18 cellular contexts compared by ENCODE assay signal in genomic region chr10:7359954-7360353, GRCh38. TPM values are rescaled to one million over a fixed set of nuclear protein-coding genes. Genes with fewer than 3 reads are reported as not detected.
A peak's percentile ranks its signal among the peaks of the same experiment; 100 is the strongest.
DNase-seq lines count a peak whose midpoint lies in the region; ATAC-seq, FAIRE-seq and TF ChIP-seq lines count a peak whose summit lies in the region.
"Had no signal": no experiment of that assay in that cellular context is flagged by ENCODE, and none has a peak within 500 bp of the region (broad histone marks: within the 10 kb centered on the region; RNA-seq: fewer than 3 reads in every experiment).

No MANE protein-coding gene starts in this region.

- TF ChIP-seq CTCF in A549 (IDR thresholded peaks at IDR 0.05), result no peak
- no peak for TF ChIP-seq CTCF in CD8-positive, alpha-beta T cell (IDR thresholded peaks at IDR 0.05)
- no peak for TF ChIP-seq CTCF in RWPE1 (conservative IDR thresholded peaks at IDR 0.05; ENCODE audit: low read depth)
- no peak for TF ChIP-seq CTCF in nephron progenitor cell (IDR thresholded peaks at IDR 0.05)

- ATAC-seq in A549, result peak in 1 of 2 experiments; percentile 64; a peak in 3 of 6 replicates
- no peak for ATAC-seq in CD8-positive, alpha-beta T cell
- ATAC-seq: GM12878 had no signal

- peaks cover 40% of the 10 kb centered on the region for H3K4me1 Mint-ChIP-seq in CD8-positive, alpha-beta T cell (ENCODE audit: low read depth)
- peaks cover 18% of the 10 kb centered on the region for H3K4me1 Mint-ChIP-seq in nephron progenitor cell

- H3K4me3 Mint-ChIP-seq in CD8-positive, alpha-beta T cell, result no peak overlapping the region
- no peak overlapping the region for H3K4me3 Mint-ChIP-seq in nephron progenitor cell
- H3K4me3 Mint-ChIP-seq: CD4-positive, alpha-beta T cell had no signal

- intact Hi-C loops in CD8-positive, alpha-beta T cell (cut with DNase I, micrococcal nuclease), result no loop called here

- no peaks in the 10 kb centered on the region for H3K27me3 Mint-ChIP-seq in CD8-positive, alpha-beta T cell (ENCODE audit: low read depth)
- H3K27me3 Mint-ChIP-seq in nephron progenitor cell (ENCODE audit: low read depth, poor library complexity), result peaks cover 6% of the 10 kb centered on the region
- H3K27me3 Mint-ChIP-seq: CD4-positive, alpha-beta T cell had no signal

- peak in 1 of 2 experiments; percentile 22 for DNase-seq in A549 (ENCODE audit: low read depth in 1 of 2, low spot score in 1 of 2)
- DNase-seq in CD8-positive, alpha-beta T cell, result no peak
- DNase-seq in RWPE1 (ENCODE audit: low spot score), result peak; percentile 38
- no peak for DNase-seq in nephron progenitor cell
- no peak for DNase-seq in stimulated activated naive CD4-positive, alpha-beta T cell (lab: John Stamatoyannopoulos, UW)
- no peak for DNase-seq in GF-D8 (lab: John Stamatoyannopoulos, UW)
- no peak for DNase-seq in NCI-H524 treated with DMSO at 0.1 percent for 48 hours (lab: John Stamatoyannopoulos, UW)
- DNase-seq: AML-193; CD4-positive, alpha-beta T cell; DMS153; DMS79; GOT3; H7; IMR-90 had no signal

- POLR2A ChIA-PET in A549 (lab: Yijun Ruan, JAX) (no interaction called here), RWPE1 (lab: Yijun Ruan, JAX; ENCODE audit: low non-redundant PET) (no interaction called here)
- POLR2A ChIA-PET in CD8-positive, alpha-beta T cell (lab: Charles Lee), result interaction anchor here (1.1 kb wide), 1 partner anchor 39 kb away, joined by 3 read pairs; no protein-coding TSS in a partner anchor

- peak overlapping the region; percentile 39 for H3K27ac Mint-ChIP-seq in CD8-positive, alpha-beta T cell
- peak overlapping the region; percentile 3 for H3K27ac Mint-ChIP-seq in nephron progenitor cell
- H3K27ac Mint-ChIP-seq: CD4-positive, alpha-beta T cell had no signal

- FAIRE-seq in A549 (lab: Jason Lieb, UNC), result no peak
- FAIRE-seq: A204.1, HTR-8/SVneo had no signal

- TF ChIP-seq EP300 in A549 (IDR thresholded peaks at IDR 0.05), result 0 out of 5 replicates have a peak, but pooled peaks of 1 of the 2 experiments have one; percentile 47

- no peak for TF ChIP-seq POLR2A in A549 (IDR thresholded peaks at IDR 0.05; ENCODE audit: low read length)

- H3K9me3 ChIP-seq in A549, result no peaks in the 10 kb centered on the region
- H3K9me3 ChIP-seq in CD8-positive, alpha-beta T cell (ENCODE audit: low read length), result no peaks in the 10 kb centered on the region

- 48% methylated on average over 7 of the region's 7 CpGs for WGBS in A549 (ENCODE audit: missing lambda C conversion rate)

- no peak for TF ChIP-seq RAD21 in A549 (conservative IDR thresholded peaks at IDR 0.05 in 1 of 2, IDR thresholded peaks at IDR 0.05 in 1 of 2)

- peaks cover 4% of the 10 kb centered on the region for H3K9me3 Mint-ChIP-seq in CD8-positive, alpha-beta T cell
- peaks cover 49% of the 10 kb centered on the region for H3K9me3 Mint-ChIP-seq in nephron progenitor cell

- H3K4me2 ChIP-seq in A549, result peak overlapping the region; percentile 39

- peaks cover 45% of the 10 kb centered on the region for H3K4me1 ChIP-seq in A549
- no peaks in the 10 kb centered on the region for H3K4me1 ChIP-seq in CD8-positive, alpha-beta T cell (ENCODE audit: insufficient read depth, low read length)

- peaks cover 10% of the 10 kb centered on the region for H3K36me3 ChIP-seq in CD8-positive, alpha-beta T cell (ENCODE audit: insufficient read depth, low read length)

- CTCF ChIA-PET in A549 (lab: Yijun Ruan, JAX), result interaction anchor here (1.1 to 5.0 kb wide), 3 partner anchors 11 to 440 kb away, joined by 3 to 28 read pairs (median 3); no protein-coding TSS in a partner anchor
- CTCF ChIA-PET in CD8-positive, alpha-beta T cell (lab: Charles Lee), result no interaction called here
- CTCF ChIA-PET in RWPE1 (lab: Yijun Ruan, JAX), result no interaction called here

- no peak overlapping the region for H3K4me3 ChIP-seq in A549
- H3K4me3 ChIP-seq in CD8-positive, alpha-beta T cell (ENCODE audit: low read depth, low read length), result no peak overlapping the region
- H3K4me3 ChIP-seq: GM12878 had no signal

- peak overlapping the region; percentile 55 to 78 for H3K27ac ChIP-seq in A549
- no peak overlapping the region for H3K27ac ChIP-seq in CD8-positive, alpha-beta T cell (ENCODE audit: low read depth, low read length)
- H3K27ac ChIP-seq in RWPE1, result no peak overlapping the region
- H3K27ac ChIP-seq: C4-2B had no signal

- no peaks in the 10 kb centered on the region for H3K27me3 ChIP-seq in CD8-positive, alpha-beta T cell (ENCODE audit: insufficient read depth, low read length)

- H3K36me3 Mint-ChIP-seq in CD8-positive, alpha-beta T cell, result peaks cover 86% of the 10 kb centered on the region
- peaks cover 77% of the 10 kb centered on the region for H3K36me3 Mint-ChIP-seq in nephron progenitor cell (ENCODE audit: low read depth)

TF ChIP-seq in A549, 52 proteins besides CTCF, POLR2A, EP300 and RAD21 (continues in another document):
- TF ChIP-seq RCOR1 (IDR thresholded peaks at IDR 0.05; ENCODE audit: low read depth, low read length), result no peak
- TF ChIP-seq CHD4 (IDR thresholded peaks at IDR 0.05; ENCODE audit: borderline replicate concordance), result no peak
- TF ChIP-seq ZSCAN20 (CRISPR knock-in tag; IDR thresholded peaks at IDR 0.05), result no peak
- TF ChIP-seq ZC3H11A (IDR thresholded peaks at IDR 0.05), result no peak
- TF ChIP-seq NFE2L2 (conservative IDR thresholded peaks at IDR 0.05; ENCODE audit: low read length), result no peak
- no peak for TF ChIP-seq REST (IDR thresholded peaks at IDR 0.05)
- TF ChIP-seq HES2 (IDR thresholded peaks at IDR 0.05), result no peak
- no peak for TF ChIP-seq RFX5 (IDR thresholded peaks at IDR 0.05)
- peak; percentile 56; the same call in 1 of the 2 replicates for TF ChIP-seq GATA3 (IDR thresholded peaks at IDR 0.05; ENCODE audit: borderline replicate concordance)
- no peak for TF ChIP-seq POLR2AphosphoS2 (conservative IDR thresholded peaks at IDR 0.05; ENCODE audit: low read length)
- no peak for TF ChIP-seq RARB (CRISPR knock-in tag; IDR thresholded peaks at IDR 0.05)
- no peak for TF ChIP-seq MAZ (IDR thresholded peaks at IDR 0.05; ENCODE audit: borderline replicate concordance, low read depth, low read length)
- no peak for TF ChIP-seq NR3C1 (IDR thresholded peaks at IDR 0.05)
- TF ChIP-seq NPAS2 (CRISPR knock-in tag; IDR thresholded peaks at IDR 0.05; ENCODE audit: borderline replicate concordance), result no peak
- TF ChIP-seq FOSL2 (IDR thresholded peaks at IDR 0.05), result no peak
- TF ChIP-seq FOSL2 (CRISPR knock-in tag; IDR thresholded peaks at IDR 0.05), result 0 out of 2 replicates have a peak, but pooled peaks have one; percentile 2
- TF ChIP-seq FOXS1 (CRISPR knock-in tag; IDR thresholded peaks at IDR 0.05), result no peak
- TF ChIP-seq EHMT2 (IDR thresholded peaks at IDR 0.05; ENCODE audit: low read depth), result no peak
- no peak for TF ChIP-seq E2F6 (IDR thresholded peaks at IDR 0.05; ENCODE audit: borderline replicate concordance, low read depth)
- TF ChIP-seq CHD2 (IDR thresholded peaks at IDR 0.05; ENCODE audit: low read length, partially characterized antibody), result no peak
- TF ChIP-seq BHLHE40 (IDR thresholded peaks at IDR 0.05; ENCODE audit: low read depth, low read length), result no peak

RNA-seq across cellular contexts. Expression of gene SFMBT2, which starts 50.9 kb away (rescaled TPM):
- 10.2 and 10.3 TPM in 2 replicates for polyA plus RNA-seq in A549 (2011; rRNA removed)
- 4.6 and 5.9 TPM in 2 replicates for polyA plus RNA-seq in A549 (2012; cell fraction: cytosol; rRNA removed)
- 12.6 and 21.2 TPM in 2 replicates for polyA plus RNA-seq in A549 (2012; cell fraction: nucleus; rRNA removed)
- 8.8 to 10.2 TPM (median 9.6 TPM) in 3 replicates for polyA plus RNA-seq in A549 (2017; fragmentation: RNase III; extraction: RNeasy Plus Mini Kit Qiagen cat#74134 plus additional on column Dnase treatment)
- polyA minus RNA-seq in A549 (2011; rRNA and poly(A)+ RNA removed), result 15.2 and 17.6 TPM in 2 replicates
- 10 to 100 TPM; 27.5 to 30.3 TPM for total RNA-seq in CD8-positive, alpha-beta T cell

Comparison
In these comparisons a context has a peak if more than half of its experiments do, and no peak if none do; other contexts are left out.
1. H3K27ac ChIP-seq: peak in A549 (2 of 2); none in CD8-positive, alpha-beta T cell (single experiment) and RWPE1 (single experiment).